24 cellular contexts compared by ENCODE assay signal in genomic region chr6:143687604-143688003, GRCh38. TPM values are rescaled to one million over a fixed set of nuclear protein-coding genes. Genes with fewer than 3 reads are reported as not detected.
A peak's percentile ranks its signal among the peaks of the same experiment; 100 is the strongest.
DNase-seq lines count a peak whose midpoint lies in the region; ATAC-seq and TF ChIP-seq lines count a peak whose summit lies in the region.
"Had no signal": no experiment of that assay in that cellular context is flagged by ENCODE, and none has a peak within 500 bp of the region (broad histone marks: within the 10 kb centered on the region; RNA-seq: fewer than 3 reads in every experiment).

No MANE protein-coding gene starts in this region.

- intact Hi-C loops in heart left ventricle (cut with DNase I) = loop anchor here in 2 of 10 donors (10.0 kb wide), 1 partner anchor 57 kb away; no protein-coding TSS in a partner anchor
- intact Hi-C loops in cardiac septum (cut with DNase I) = no loop called here
- intact Hi-C loops in sciatic nerve (cut with DNase I) = no loop called here
- intact Hi-C loops in vagina (cut with DNase I) = no loop called here

- H3K79me2 ChIP-seq in fibroblast of lung (ENCODE audit: control insufficient read depth, insufficient read depth, low read length) = peaks cover 27% of the 10 kb centered on the region

- H3K27me3 ChIP-seq in heart left ventricle = no peaks in the 10 kb centered on the region
- no peaks in the 10 kb centered on the region for H3K27me3 ChIP-seq in fibroblast of lung (ENCODE audit: control insufficient read depth, insufficient read depth, low read length)
- no peaks in the 10 kb centered on the region for H3K27me3 ChIP-seq in vagina
- H3K27me3 ChIP-seq: body of pancreas had no signal

- H3K4me1 ChIP-seq in heart left ventricle = peaks cover 0 to 54% (median 39%) of the 10 kb centered on the region in 12 donors
- peaks cover 16% of the 10 kb centered on the region for H3K4me1 ChIP-seq in fibroblast of lung (ENCODE audit: control insufficient read depth, extremely low read depth, insufficient read depth, low read length)
- H3K4me1 ChIP-seq in vagina = no peaks in the 10 kb centered on the region

- peak overlapping the region; percentile 57 for H3K4me2 ChIP-seq in fibroblast of lung (ENCODE audit: extremely low read depth, insufficient read depth, low read length)

- ATAC-seq in heart left ventricle (peak in 1 of 4 donors; percentile 30), sciatic nerve (peak; percentile 43)
- ATAC-seq: activated CD8-positive, alpha-beta T cell treated with anti-CD3 and anti-CD28 coated beads for 36 hours; body of pancreas; HCT116; natural killer cell treated with Interleukin-12 subunit alpha and Interleukin-12 subunit beta and Interleukin-15 and Interleukin-18, amount 100 ng/mL, for 72 hours had no signal

- H3K9me3 ChIP-seq in heart left ventricle (peaks cover 0 to 11% (median 0%) of the 10 kb centered on the region in 12 donors), fibroblast of lung (ENCODE audit: control insufficient read depth, insufficient read depth, low read depth, low read length) (no peaks in the 10 kb centered on the region), vagina (no peaks in the 10 kb centered on the region)
- H3K9me3 ChIP-seq: body of pancreas had no signal

- no peak overlapping the region for H2AFZ ChIP-seq in fibroblast of lung (ENCODE audit: low read length)

- no peak for TF ChIP-seq POLR2A in heart left ventricle (IDR thresholded peaks at IDR 0.05)
- TF ChIP-seq POLR2A in vagina (IDR thresholded peaks at IDR 0.05) = no peak

- 57 to 68% (median 66%) methylated on average over 2 of the region's 2 CpGs for WGBS in heart left ventricle, 4 donors

- DNase-seq in heart left ventricle = no peak
- no peak for DNase-seq in cardiac septum (ENCODE audit: low spot score)
- no peak for DNase-seq in fibroblast of lung (ENCODE audit: low read depth in 2 of 2)
- DNase-seq in sciatic nerve (ENCODE audit: low spot score) = no peak
- no peak for DNase-seq in vagina (ENCODE audit: extremely low spot score in 2 of 2)
- no peak for DNase-seq in NCI-H446 treated with DMSO at 0.1 percent for 48 hours (lab: John Stamatoyannopoulos, UW)
- no peak for DNase-seq in GM19240 (ENCODE audit: insufficient read length, low spot score)
- no peak for DNase-seq in central memory CD4-positive, alpha-beta T cell
- DNase-seq: 8988T; activated CD8-positive, alpha-beta T cell treated with anti-CD3 and anti-CD28 coated beads for 36 hours; activated naive CD4-positive, alpha-beta T cell treated with anti-CD3 and anti-CD28 coated beads, Interleukin-2, amount 50 U/mL, for 16 hours; activated T-cell treated with anti-CD3 and anti-CD28 coated beads, Interleukin-2, amount 50 U/mL, for 48 hours; body of pancreas; erythroblast; immature natural killer cell; KBM-7; MV-4-11; NCI-H2081; NCI-H524 treated with DMSO at 0.1 percent for 48 hours; SIG-M5; stimulated activated naive CD4-positive, alpha-beta T cell treated with Interleukin-2 at 50 U/mL for 16 hours had no signal

- no peak for TF ChIP-seq CTCF in heart left ventricle (IDR thresholded peaks at IDR 0.05)
- no peak for TF ChIP-seq CTCF in fibroblast of lung (conservative IDR thresholded peaks at IDR 0.05 in 1 of 2, IDR thresholded peaks at IDR 0.05 in 1 of 2; ENCODE audit: low read depth in 1 of 2, low read length in 2 of 2)
- TF ChIP-seq CTCF in vagina (IDR thresholded peaks at IDR 0.05) = no peak

- no peaks in the 10 kb centered on the region for H4K20me1 ChIP-seq in fibroblast of lung (ENCODE audit: control insufficient read depth, extremely low read depth, insufficient read depth, low read length)

- peak overlapping the region in 2 of 12 donors; percentile 0 to 22 for H3K4me3 ChIP-seq in heart left ventricle
- no peak overlapping the region for H3K4me3 ChIP-seq in fibroblast of lung (replicated peaks in 1 of 4; ENCODE audit: control extremely low read depth in 1 of 4, insufficient read depth in 1 of 4, low read depth in 3 of 4, low read length in 4 of 4)
- H3K4me3 ChIP-seq in vagina = no peak overlapping the region
- H3K4me3 ChIP-seq: body of pancreas had no signal

- H3K36me3 ChIP-seq in heart left ventricle (no peaks in the 10 kb centered on the region), fibroblast of lung (ENCODE audit: control insufficient read depth, insufficient read depth, low read length) (peaks cover 2% of the 10 kb centered on the region), vagina (no peaks in the 10 kb centered on the region)

- no peak overlapping the region for H3K9ac ChIP-seq in fibroblast of lung (ENCODE audit: insufficient read depth, low read length)

- H3K27ac ChIP-seq in heart left ventricle (peak overlapping the region in 7 of 12 donors; percentile 8 to 69 (median 59)), fibroblast of lung (ENCODE audit: insufficient read depth, low read length) (no peak overlapping the region), vagina (peak overlapping the region; percentile 17)
- H3K27ac ChIP-seq: body of pancreas, VCaP had no signal

RNA-seq across cellular contexts. Expression of gene PHACTR2, which starts 9.8 kb away (rescaled TPM):
- 100 to 1,000 TPM in 1 of 9 donors, 10 to 100 TPM in 8; 47.8 to 101 (median 68.3) TPM for total RNA-seq in heart left ventricle
- 10 to 100 TPM; 10.2 to 17.9 TPM for polyA plus RNA-seq in heart left ventricle
- 59.3 TPM for total RNA-seq in cardiac septum
- 25.2 and 40.1 TPM in 2 replicates for total RNA-seq in fibroblast of lung
- 45.5 and 55.0 TPM in 2 replicates for polyA plus RNA-seq in fibroblast of lung
- 17.7 and 22.9 TPM in 2 replicates for polyA plus RNA-seq in fibroblast of lung (2012)
- polyA minus RNA-seq in fibroblast of lung (ENCODE audit: low replicate concordance) = 20.8 and 30.2 TPM in 2 replicates
- total RNA-seq in sciatic nerve = 141 TPM
- 61.6 TPM for total RNA-seq in vagina
